34 cellular contexts compared by ENCODE assay signal in genomic region chr15:95307115-95307514, GRCh38.
"Had no signal": no experiment of that assay in that cellular context is flagged by ENCODE, and none has a peak within 500 bp of the region (broad histone marks: within the 10 kb centered on the region; RNA-seq: fewer than 3 reads in every experiment).

No MANE protein-coding gene starts in this region.

- H3K27ac ChIP-seq: adrenal gland, ascending aorta, body of pancreas, brain microvascular endothelial cell, breast epithelium, cardiac muscle cell had no signal

- ATAC-seq: activated naive CD4-positive, alpha-beta T cell treated with anti-CD3 and anti-CD28 coated beads, Interleukin-2, amount 50 U/mL, for 72 hours; activated naive CD8-positive, alpha-beta T cell treated with anti-CD3 and anti-CD28 coated beads, Interleukin-2, amount 50 U/mL, for 24 hours; activated T-cell treated with anti-CD3 and anti-CD28 coated beads, Interleukin-2, amount 50 U/mL, for 4 hours; activated T-cell treated with anti-CD3 and anti-CD28 coated beads, Interleukin-2, amount 50 U/mL, for 72 hours; activated T-helper 17 cell treated with anti-CD3 and anti-CD28 coated beads, Interleukin-2, amount 50 U/mL, for 72 hours; body of pancreas had no signal

- H3K36me3 ChIP-seq: adrenal gland, ascending aorta, brain microvascular endothelial cell, breast epithelium, cardiac muscle cell had no signal

- FAIRE-seq: astrocyte, bronchial epithelial cell had no signal

- DNase-seq: activated effector memory CD4-positive, alpha-beta T cell treated with anti-CD3 and anti-CD28 coated beads, Interleukin-2, amount 50 U/mL, for 16 hours; activated effector memory CD4-positive, alpha-beta T cell treated with Interleukin-2 at 50 U/mL for 16 hours; activated gamma-delta T cell; activated gamma-delta T cell treated with Interleukin-2 at 50 U/mL for 16 hours; activated naive CD4-positive, alpha-beta T cell; activated naive CD4-positive, alpha-beta T cell treated with anti-CD3 and anti-CD28 coated beads for 36 hours; activated naive CD4-positive, alpha-beta T cell treated with anti-CD3 and anti-CD28 coated beads, Interleukin-2, amount 10 ng/mL, durations not matched to agents 7 days and 5 days; activated naive CD4-positive, alpha-beta T cell treated with anti-CD3 and anti-CD28 coated beads, Interleukin-2, amount 50 U/mL, for 16 hours; activated naive CD4-positive, alpha-beta T cell treated with Interleukin-2 at 50 U/mL for 16 hours; activated naive CD8-positive, alpha-beta T cell treated with anti-CD3 and anti-CD28 coated beads for 36 hours; activated naive CD8-positive, alpha-beta T cell treated with anti-CD3 and anti-CD28 coated beads, Interleukin-2, amount 10 ng/mL, durations not matched to agents 7 days and 5 days; activated naive CD8-positive, alpha-beta T cell treated with anti-CD3 and anti-CD28 coated beads, Interleukin-2, amount 50 U/mL, for 24 hours; activated T-cell treated with anti-CD3 and anti-CD28 coated beads, Interleukin-2, amount 50 U/mL, for 1 hour; activated T-cell treated with anti-CD3 and anti-CD28 coated beads, Interleukin-2, amount 50 U/mL, for 24 hours; activated T-cell treated with anti-CD3 and anti-CD28 coated beads, Interleukin-2, amount 50 U/mL, for 4 hours; activated T-cell treated with anti-CD3 and anti-CD28 coated beads, Interleukin-2, amount 50 U/mL, for 48 hours; activated T-cell treated with anti-CD3 and anti-CD28 coated beads, Interleukin-2, amount 50 U/mL, for 72 hours; adrenal gland; amniotic stem cell; amygdala; anterior cingulate cortex; aorta; body of pancreas; brain microvascular endothelial cell; caudate nucleus; central memory CD4-positive, alpha-beta T cell; cerebellar nuclear complex had no signal

- H3K4me1 ChIP-seq: adrenal gland, ascending aorta, body of pancreas, breast epithelium had no signal

- H3K4me3 ChIP-seq: adrenal gland, ascending aorta, body of pancreas, breast epithelium, cardiac muscle cell had no signal

- H3K27me3 ChIP-seq: adrenal gland, ascending aorta, body of pancreas, brain microvascular endothelial cell, breast epithelium, cardiac muscle cell had no signal

- H3K9me3 ChIP-seq: adrenal gland, ascending aorta, body of pancreas, breast epithelium had no signal
